In the genomic region with DNA sequence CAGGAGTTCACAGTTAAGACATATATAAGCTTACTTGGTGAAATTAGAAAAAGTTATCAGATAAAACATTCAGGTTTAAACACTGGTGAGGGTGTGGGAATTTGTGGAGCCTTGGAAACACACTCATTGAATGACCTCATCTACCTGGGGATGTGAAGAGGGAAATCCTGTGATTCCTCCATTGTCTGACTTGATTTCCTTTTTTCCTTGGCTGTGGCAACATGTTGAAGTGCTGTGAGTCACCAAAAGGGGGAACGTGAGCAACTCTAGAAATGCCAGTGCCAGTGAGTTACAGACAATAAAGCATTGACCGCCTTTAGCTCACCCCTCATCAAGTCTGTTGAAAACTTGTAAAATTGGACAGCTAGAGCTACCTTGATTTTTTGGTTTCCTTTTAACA, we compare ENCODE assay signal across 1 cellular context.
A peak's percentile ranks its signal among the peaks of the same experiment; 100 is the strongest.
TF ChIP-seq lines count a peak whose summit lies in the region.

No MANE protein-coding gene starts in this region.

TF ChIP-seq in endothelial cell of umbilical vein, 7 proteins besides CTCF, POLR2A, EP300 and RAD21:
- TF ChIP-seq, protein P1, sequence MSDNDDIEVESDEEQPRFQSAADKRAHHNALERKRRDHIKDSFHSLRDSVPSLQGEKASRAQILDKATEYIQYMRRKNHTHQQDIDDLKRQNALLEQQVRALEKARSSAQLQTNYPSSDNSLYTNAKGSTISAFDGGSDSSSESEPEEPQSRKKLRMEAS (IDR thresholded peaks at IDR 0.05; ENCODE audit: insufficient read depth, insufficient read length): no peak
- TF ChIP-seq FOS (IDR thresholded peaks at IDR 0.05; ENCODE audit: borderline replicate concordance, insufficient read depth, low read length) (peak; percentile 97), POLR2AphosphoS5 (IDR thresholded peaks at IDR 0.05; ENCODE audit: insufficient read depth, low read depth, low read length) (peak; percentile 77), JUN (IDR thresholded peaks at IDR 0.05; ENCODE audit: borderline replicate concordance, insufficient read depth, insufficient read length, low read depth) (peak; percentile 94), EZH2 (IDR thresholded peaks at IDR 0.05; ENCODE audit: borderline replicate concordance, low read depth, low read length, severe bottlenecking) (no peak), MYC (IDR thresholded peaks at IDR 0.05; ENCODE audit: low read depth, low read length) (no peak)
